In genomic region chr2:1373794-1374193, GRCh38 we compare ENCODE assay signal across 26 cellular contexts. TPM values are rescaled to one million over a fixed set of nuclear protein-coding genes. Genes with fewer than 3 reads are reported as not detected.
A peak's percentile ranks its signal among the peaks of the same experiment; 100 is the strongest.
DNase-seq lines count a peak whose midpoint lies in the region; ATAC-seq and TF ChIP-seq lines count a peak whose summit lies in the region.
"Had no signal": no experiment of that assay in that cellular context is flagged by ENCODE, and none has a peak within 500 bp of the region (broad histone marks: within the 10 kb centered on the region; RNA-seq: fewer than 3 reads in every experiment).

No MANE protein-coding gene starts in this region.

- H3K9me3 ChIP-seq in esophagus squamous epithelium = no peaks in the 10 kb centered on the region
- H3K9me3 ChIP-seq in vagina = no peaks in the 10 kb centered on the region
- H3K9me3 ChIP-seq: SJCRH30 had no signal

- H3K4me3 ChIP-seq in esophagus squamous epithelium = peak overlapping the region in 3 of 4 donors; percentile 16 to 40 (median 30)
- no peak overlapping the region for H3K4me3 ChIP-seq in vagina
- H3K4me3 ChIP-seq: K562, PC-9, SJCRH30 had no signal

- H3K27ac ChIP-seq in esophagus squamous epithelium (peak overlapping the region in 3 of 4 donors; percentile 25 to 42 (median 28)), vagina (no peak overlapping the region)
- H3K27ac ChIP-seq: 22Rv1, HL-60, PC-9, SJCRH30 had no signal

- peak; percentile 58 for ATAC-seq in left ventricle myocardium superior
- ATAC-seq in GM19324 (IDR thresholded peaks at IDR 0.05; ENCODE audit: low FRiP score, unreplicated experiment) = no peak
- ATAC-seq: CD8-positive, alpha-beta T cell; HepG2; K562 had no signal

- TF ChIP-seq CTCF in esophagus squamous epithelium (IDR thresholded peaks at IDR 0.05) (no peak), vagina (IDR thresholded peaks at IDR 0.05) (no peak)

- WGBS in esophagus squamous epithelium, 2 donors = 62 to 70% methylated on average over 4 to 13 of the region's 13 CpGs

- no peak for TF ChIP-seq POLR2A in esophagus squamous epithelium (IDR thresholded peaks at IDR 0.05)
- no peak for TF ChIP-seq POLR2A in vagina (IDR thresholded peaks at IDR 0.05)

- H3K27me3 ChIP-seq in esophagus squamous epithelium = no peaks in the 10 kb centered on the region
- no peaks in the 10 kb centered on the region for H3K27me3 ChIP-seq in vagina

- H3K4me1 ChIP-seq in esophagus squamous epithelium = peaks cover 0 to 8% (median 0%) of the 10 kb centered on the region in 3 donors
- H3K4me1 ChIP-seq in vagina = no peaks in the 10 kb centered on the region
- H3K4me1 ChIP-seq: SJCRH30 had no signal

- intact Hi-C loops in left ventricle myocardium superior (cut with micrococcal nuclease) (no loop called here), cardiac septum (cut with DNase I) (no loop called here), esophagus squamous epithelium (cut with DNase I) (no loop called here), vagina (cut with DNase I) (no loop called here)

- no peaks in the 10 kb centered on the region for H3K36me3 ChIP-seq in esophagus squamous epithelium
- H3K36me3 ChIP-seq in vagina = no peaks in the 10 kb centered on the region
- H3K36me3 ChIP-seq: SJCRH30 had no signal

- DNase-seq in NCI-H1417 (lab: John Stamatoyannopoulos, UW) (peak in 2 of 3 experiments; percentile 26 to 90), NCI-H1417 treated with DMSO at 0.1 percent for 48 hours (lab: John Stamatoyannopoulos, UW) (no peak), left ventricle myocardium superior (no peak), cardiac septum (ENCODE audit: low spot score) (no peak), esophagus squamous epithelium (lab: John Stamatoyannopoulos, UW) (no peak), UCSD-AML1 (lab: John Stamatoyannopoulos, UW; ENCODE audit: unreplicated experiment) (no peak), vagina (ENCODE audit: extremely low spot score in 2 of 2) (no peak)
- DNase-seq: ACHN; C1 segment of cervical spinal cord; CD8-positive, alpha-beta T cell; DND-41; GOT3; HCEC 1CT; MM.1S; NCI-H1048; NCI-H2081 treated with DMSO at 0.1 percent for 48 hours; NCI-H510A; PC-9; SJCRH30 had no signal

RNA-seq across cellular contexts. Expression of gene TPO, which starts 39.5 kb away (rescaled TPM):
- total RNA-seq in left ventricle myocardium superior (10.0 TPM), cardiac septum (11.8 TPM), esophagus squamous epithelium (1 to 10 TPM in 3 of 4 donors, under 1 TPM in 1; 0.31 to 4.6 (median 2.7) TPM), vagina (2.0 TPM)
- total RNA-seq: CD8-positive, alpha-beta T cell; G401; HepG2; K562; LHCN-M2; PC-9; SJCRH30 had no signal

Comparison
In these comparisons a context has a peak if more than half of its experiments do, and no peak if none do; other contexts are left out.
1. DNase-seq: peak in NCI-H1417 (2 of 3); none in NCI-H1417 treated with DMSO at 0.1 percent for 48 hours (single experiment), left ventricle myocardium superior (single experiment), cardiac septum (single experiment), esophagus squamous epithelium (single experiment), UCSD-AML1 (single experiment) and vagina (0 of 2).
2. H3K4me3 ChIP-seq: peak in esophagus squamous epithelium (3 of 4); none in vagina (0 of 2).